8 cellular contexts compared by ENCODE assay signal in the genomic region with DNA sequence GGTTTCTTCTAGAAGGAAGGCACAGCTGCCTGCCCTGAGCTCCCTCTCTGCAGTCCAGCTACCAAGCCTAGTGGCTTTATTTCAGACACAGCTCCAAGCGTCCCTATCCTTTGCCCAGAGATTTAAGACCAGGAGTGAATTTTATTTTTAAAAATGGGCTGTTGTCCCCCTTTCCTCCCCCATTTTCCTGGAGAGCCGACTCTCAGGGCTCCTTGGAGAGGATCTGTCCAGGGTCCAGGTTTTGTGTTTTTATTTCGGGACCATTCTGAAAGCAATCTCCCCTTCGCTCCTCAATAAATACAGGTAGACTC. TPM values are rescaled to one million over a fixed set of nuclear protein-coding genes. Genes with fewer than 3 reads are reported as not detected.
A peak's percentile ranks its signal among the peaks of the same experiment; 100 is the strongest.
DNase-seq lines count a peak whose midpoint lies in the region; ATAC-seq and TF ChIP-seq lines count a peak whose summit lies in the region.

No MANE protein-coding gene starts in this region.

- peaks cover 74% of the 10 kb centered on the region for H3K4me1 ChIP-seq in left ventricle myocardium inferior
- peaks cover 35% of the 10 kb centered on the region for H3K4me1 ChIP-seq in mesodermal cell (ENCODE audit: control insufficient read depth, insufficient read depth, low read length, poor library complexity, severe bottlenecking)

- H3K9me3 ChIP-seq in left ventricle myocardium inferior (replicated peaks) (no peaks in the 10 kb centered on the region), mesodermal cell (ENCODE audit: control insufficient read depth, low read length) (no peaks in the 10 kb centered on the region)

- no peaks in the 10 kb centered on the region for H3K27me3 ChIP-seq in left ventricle myocardium inferior (ENCODE audit: low read depth)
- no peaks in the 10 kb centered on the region for H3K27me3 ChIP-seq in brain microvascular endothelial cell (replicated peaks)

- TF ChIP-seq CTCF in left ventricle myocardium inferior (IDR thresholded peaks at IDR 0.05; ENCODE audit: borderline replicate concordance) (no peak), brain microvascular endothelial cell (IDR thresholded peaks at IDR 0.05; ENCODE audit: low read depth, low read length, missing control alignments) (no peak)

- H3K27ac ChIP-seq in left ventricle myocardium inferior (replicated peaks) (peak overlapping the region; percentile 99), brain microvascular endothelial cell (peak overlapping the region; percentile 85), mesodermal cell (ENCODE audit: low read depth, low read length, severe bottlenecking) (peak overlapping the region; percentile 98)

- intact Hi-C loops in left ventricle myocardium inferior (cut with micrococcal nuclease) (no loop called here), left cardiac atrium (cut with DNase I) (loop anchor here in 1 of 2 donors (5.0 kb wide), 1 partner anchor 79 kb away; no protein-coding TSS in a partner anchor)

- in situ Hi-C loops in brain microvascular endothelial cell (cut with HindIII; ENCODE audit: low pct_ligation_motif_present, low sequenced_read_pairs), result no loop called here

- DNase-seq in left ventricle myocardium inferior, result no peak
- no peak for DNase-seq in left cardiac atrium
- no peak for DNase-seq in brain microvascular endothelial cell
- no peak for DNase-seq in DMS79 (lab: John Stamatoyannopoulos, UW)
- DNase-seq in NCI-H524 treated with DMSO at 0.1 percent for 48 hours (lab: John Stamatoyannopoulos, UW), result no peak
- no peak for DNase-seq in effector CD4-positive, alpha-beta T cell
- DNase-seq in SW 1271 (lab: John Stamatoyannopoulos, UW), result no peak

- 40 to 71% methylated on average over 1 to 3 of the region's 4 CpGs for WGBS in mesodermal cell (ENCODE audit: insufficient coverage in 2 of 2), 2 experiments

- H3K4me3 ChIP-seq in left ventricle myocardium inferior, result peak overlapping the region; percentile 72
- peak overlapping the region; percentile 63 for H3K4me3 ChIP-seq in brain microvascular endothelial cell (ENCODE audit: low read depth, low read length)
- H3K4me3 ChIP-seq in mesodermal cell (ENCODE audit: extremely low read depth, insufficient read depth, low read length, poor library complexity, severe bottlenecking), result peak overlapping the region; percentile 46

- H3K36me3 ChIP-seq in left ventricle myocardium inferior (peaks cover 13% of the 10 kb centered on the region), brain microvascular endothelial cell (replicated peaks) (peaks cover 13% of the 10 kb centered on the region), mesodermal cell (ENCODE audit: control insufficient read depth, insufficient read depth, low read length) (peaks cover 21% of the 10 kb centered on the region)

- ATAC-seq in left cardiac atrium, result no peak

RNA-seq across cellular contexts. Expression of gene SERTAD1, which starts 4.4 kb away (rescaled TPM):
- total RNA-seq in left ventricle myocardium inferior (9.2 TPM), left cardiac atrium (10 to 100 TPM in 1 of 2 donors, 1 to 10 TPM in 1; 9.4 to 17.0 TPM)
- polyA plus RNA-seq in mesodermal cell (2013, experiment 1 of 2), result 13.6 TPM
- polyA plus RNA-seq in mesodermal cell (2013, experiment 2 of 2), result 10.5 TPM

RNA-seq across cellular contexts. Expression of gene PRX, which starts 8.2 kb away (rescaled TPM):
- 3.3 TPM for total RNA-seq in left ventricle myocardium inferior
- 1 to 10 TPM; 2.8 to 3.6 TPM for total RNA-seq in left cardiac atrium
- 7.8 TPM for polyA plus RNA-seq in mesodermal cell (2013, experiment 1 of 2)
- polyA plus RNA-seq in mesodermal cell (2013, experiment 2 of 2), result 6.3 TPM

RNA-seq across cellular contexts. Expression of gene SERTAD3, which starts 22.7 kb away (rescaled TPM):
- total RNA-seq in left ventricle myocardium inferior (16.2 TPM), left cardiac atrium (10 to 100 TPM; 29.1 to 41.2 TPM)
- 32.6 TPM for polyA plus RNA-seq in mesodermal cell (2013, experiment 1 of 2)
- polyA plus RNA-seq in mesodermal cell (2013, experiment 2 of 2), result 30.0 TPM

RNA-seq across cellular contexts. Expression of gene HIPK4, which starts 31.4 kb away (rescaled TPM):
- total RNA-seq in left ventricle myocardium inferior (not detected), left cardiac atrium (under 1 TPM; 0.09 to 0.10 TPM)
- polyA plus RNA-seq in mesodermal cell (2013, experiment 1 of 2), result 0.18 TPM
- not detected for polyA plus RNA-seq in mesodermal cell (2013, experiment 2 of 2)

RNA-seq across cellular contexts. Expression of gene BLVRB, which starts 44.1 kb away (rescaled TPM):
- total RNA-seq in left ventricle myocardium inferior (91.3 TPM), left cardiac atrium (100 to 1,000 TPM in 1 of 2 donors, 10 to 100 TPM in 1; 72.7 to 112 TPM)
- polyA plus RNA-seq in mesodermal cell (2013, experiment 1 of 2), result 27.1 TPM
- polyA plus RNA-seq in mesodermal cell (2013, experiment 2 of 2), result 24.0 TPM
